In genomic region chr2:127217470-127218325, GRCh38 we compare ENCODE assay signal across 11 cellular contexts. TPM values are rescaled to one million over a fixed set of nuclear protein-coding genes. Genes with fewer than 3 reads are reported as not detected.
DNase-seq lines count a peak whose midpoint lies in the region; ATAC-seq and TF ChIP-seq lines count a peak whose summit lies in the region.
"Had no signal": no experiment of that assay in that cellular context is flagged by ENCODE, and none has a peak within 500 bp of the region (broad histone marks: within the 10 kb centered on the region; RNA-seq: fewer than 3 reads in every experiment).

No MANE protein-coding gene starts in this region.

- ATAC-seq in stimulated activated naive B cell treated with anti-CD40 and anti-IgM and Interleukin-4, amounts not matched to agents 10 μg/mL and 1 μg/mL and 100 μg/mL, for 72 hours (replicated peaks) = no peak
- ATAC-seq in HG02852 (IDR thresholded peaks at IDR 0.05; ENCODE audit: unreplicated experiment) (no peak), GM19324 (IDR thresholded peaks at IDR 0.05; ENCODE audit: low FRiP score, unreplicated experiment) (no peak)

- no peak overlapping the region for H3K4me3 ChIP-seq in SK-N-MC

- peak overlapping the region; percentile 86 for H3K4me3 Mint-ChIP-seq in glutamatergic neuron (ENCODE audit: unreplicated experiment)
- H3K4me3 Mint-ChIP-seq in stimulated activated naive B cell treated with anti-CD40 and anti-IgM and Interleukin-4, amounts not matched to agents 10 μg/mL and 1 μg/mL and 100 μg/mL, for 72 hours = peak overlapping the region; percentile 40

- DNase-seq in activated CD4-positive, alpha-beta T cell treated with anti-CD3 and anti-CD28 coated beads for 48 hours = peak; percentile 33
- DNase-seq in activated CD4-positive, alpha-beta T cell treated with anti-CD3 and anti-CD28 coated beads for 1 hour = no peak
- DNase-seq in SK-N-MC (ENCODE audit: low read depth, low spot score) = no peak
- no peak for DNase-seq in glutamatergic neuron
- DNase-seq in stimulated activated naive B cell treated with anti-CD40 and anti-IgM and Interleukin-4, amounts not matched to agents 10 μg/mL and 1 μg/mL and 100 μg/mL, for 72 hours = no peak
- DNase-seq in NCI-H524 (lab: John Stamatoyannopoulos, UW) = no peak
- DNase-seq: kidney glomerular epithelial cell had no signal

- peak overlapping the region; percentile 46; the same call in 1 of the 2 replicates for H3K27ac ChIP-seq in SK-N-MC
- H3K27ac ChIP-seq: KMS-11, thoracic aorta had no signal

- peaks cover 9% of the 10 kb centered on the region for H3K9me3 Mint-ChIP-seq in glutamatergic neuron (ENCODE audit: unreplicated experiment)
- peaks cover 2 to 3% of the 10 kb centered on the region in 2 donors for H3K9me3 Mint-ChIP-seq in stimulated activated naive B cell treated with anti-CD40 and anti-IgM and Interleukin-4, amounts not matched to agents 10 μg/mL and 1 μg/mL and 100 μg/mL, for 72 hours

- H3K27ac Mint-ChIP-seq in glutamatergic neuron (ENCODE audit: unreplicated experiment) = no peak overlapping the region
- peak overlapping the region; percentile 31 for H3K27ac Mint-ChIP-seq in stimulated activated naive B cell treated with anti-CD40 and anti-IgM and Interleukin-4, amounts not matched to agents 10 μg/mL and 1 μg/mL and 100 μg/mL, for 72 hours

- H3K9me3 ChIP-seq in SK-N-MC (ENCODE audit: low read depth, low read length) = no peaks in the 10 kb centered on the region; the same call in 1 of the 2 replicates

- peaks cover 2% of the 10 kb centered on the region for H3K4me1 Mint-ChIP-seq in glutamatergic neuron (ENCODE audit: low read depth, unreplicated experiment)
- peaks cover 16 to 22% of the 10 kb centered on the region in 2 donors for H3K4me1 Mint-ChIP-seq in stimulated activated naive B cell treated with anti-CD40 and anti-IgM and Interleukin-4, amounts not matched to agents 10 μg/mL and 1 μg/mL and 100 μg/mL, for 72 hours

- no peak for TF ChIP-seq CTCF in glutamatergic neuron (IDR thresholded peaks at IDR 0.05; ENCODE audit: partially characterized antibody, unreplicated experiment)

- 0 out of 2 replicates have a peak, but pooled peaks cover 3% of the 10 kb centered on the region for H3K36me3 ChIP-seq in SK-N-MC (ENCODE audit: insufficient read depth, low read length)
- H3K36me3 ChIP-seq: thoracic aorta had no signal

- no peaks in the 10 kb centered on the region for H3K36me3 Mint-ChIP-seq in glutamatergic neuron (ENCODE audit: unreplicated experiment)
- H3K36me3 Mint-ChIP-seq in stimulated activated naive B cell treated with anti-CD40 and anti-IgM and Interleukin-4, amounts not matched to agents 10 μg/mL and 1 μg/mL and 100 μg/mL, for 72 hours = peaks cover 3 to 6% of the 10 kb centered on the region in 2 donors

- peaks cover 12% of the 10 kb centered on the region for H3K27me3 Mint-ChIP-seq in glutamatergic neuron (ENCODE audit: unreplicated experiment)
- H3K27me3 Mint-ChIP-seq in stimulated activated naive B cell treated with anti-CD40 and anti-IgM and Interleukin-4, amounts not matched to agents 10 μg/mL and 1 μg/mL and 100 μg/mL, for 72 hours = peaks cover 44 to 62% of the 10 kb centered on the region in 2 donors

- H3K9ac ChIP-seq in SK-N-MC (ENCODE audit: insufficient read length) = no peak overlapping the region
- H3K9ac ChIP-seq: KMS-11 had no signal

RNA-seq across cellular contexts. Expression of gene CYP27C1, which starts 2.4 kb away (rescaled TPM):
- total RNA-seq in glutamatergic neuron (ENCODE audit: unreplicated experiment) = 4.3 TPM
